Comparison of ENCODE assay signal across 1 cellular context in the genomic region with DNA sequence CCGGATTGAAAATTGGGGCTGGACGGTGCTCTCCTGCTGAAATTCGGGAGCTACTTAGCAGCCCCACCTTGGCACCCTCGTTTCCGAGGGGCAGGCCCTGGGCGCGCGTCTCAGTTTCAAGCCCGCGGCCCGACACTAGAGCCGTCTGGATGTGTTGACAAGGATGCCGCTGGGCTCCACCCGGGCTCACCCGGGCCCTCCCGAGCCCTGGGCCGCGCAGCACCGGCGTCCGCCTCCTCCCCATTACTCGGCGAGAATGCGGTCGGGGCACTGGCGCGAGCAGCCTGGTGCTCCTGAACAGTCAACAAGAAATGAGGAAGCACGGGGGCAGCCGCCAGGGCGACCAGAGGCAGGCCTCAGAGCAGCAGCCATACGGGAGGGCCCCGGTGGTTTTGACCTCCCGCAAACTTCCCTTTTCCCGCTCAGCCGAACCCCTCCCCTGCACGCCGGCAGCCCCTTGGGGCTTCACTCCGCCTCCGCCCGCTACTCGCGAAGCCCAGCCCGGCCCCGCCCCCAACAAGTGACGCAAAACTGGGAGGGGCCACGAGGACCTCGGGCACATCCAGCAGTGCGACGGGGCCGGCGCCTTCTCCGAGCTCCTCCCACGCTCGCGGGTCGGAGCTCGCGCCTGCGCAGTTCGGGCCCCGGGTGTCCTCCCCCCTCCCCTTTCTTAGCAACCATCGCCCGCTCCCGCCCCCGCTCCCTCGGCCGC.
TF ChIP-seq lines count a peak whose summit lies in the region.

No MANE protein-coding gene starts in this region.

TF ChIP-seq in K562, 482 proteins besides CTCF, POLR2A, EP300 and RAD21 (continued from another document):
- TF ChIP-seq, protein P1, sequence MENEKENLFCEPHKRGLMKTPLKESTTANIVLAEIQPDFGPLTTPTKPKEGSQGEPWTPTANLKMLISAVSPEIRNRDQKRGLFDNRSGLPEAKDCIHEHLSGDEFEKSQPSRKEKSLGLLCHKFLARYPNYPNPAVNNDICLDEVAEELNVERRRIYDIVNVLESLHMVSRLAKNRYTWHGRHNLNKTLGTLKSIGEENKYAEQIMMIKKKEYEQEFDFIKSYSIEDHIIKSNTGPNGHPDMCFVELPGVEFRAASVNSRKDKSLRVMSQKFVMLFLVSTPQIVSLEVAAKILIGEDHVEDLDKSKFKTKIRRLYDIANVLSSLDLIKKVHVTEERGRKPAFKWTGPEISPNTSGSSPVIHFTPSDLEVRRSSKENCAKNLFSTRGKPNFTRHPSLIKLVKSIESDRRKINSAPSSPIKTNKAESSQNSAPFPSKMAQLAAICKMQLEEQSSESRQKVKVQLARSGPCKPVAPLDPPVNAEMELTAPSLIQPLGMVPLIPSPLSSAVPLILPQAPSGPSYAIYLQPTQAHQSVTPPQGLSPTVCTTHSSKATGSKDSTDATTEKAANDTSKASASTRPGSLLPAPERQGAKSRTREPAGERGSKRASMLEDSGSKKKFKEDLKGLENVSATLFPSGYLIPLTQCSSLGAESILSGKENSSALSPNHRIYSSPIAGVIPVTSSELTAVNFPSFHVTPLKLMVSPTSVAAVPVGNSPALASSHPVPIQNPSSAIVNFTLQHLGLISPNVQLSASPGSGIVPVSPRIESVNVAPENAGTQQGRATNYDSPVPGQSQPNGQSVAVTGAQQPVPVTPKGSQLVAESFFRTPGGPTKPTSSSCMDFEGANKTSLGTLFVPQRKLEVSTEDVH (IDR thresholded peaks at IDR 0.05; ENCODE audit: low read depth, partially characterized antibody): peak; percentile 76
- peak; percentile 39 for TF ChIP-seq RBM22 (IDR thresholded peaks at IDR 0.05; ENCODE audit: low read depth, low read length, poor library complexity, severe bottlenecking)
- no peak for TF ChIP-seq BDP1 (IDR thresholded peaks at IDR 0.05; ENCODE audit: insufficient read depth, insufficient read length)
- TF ChIP-seq SMARCA4 (IDR thresholded peaks at IDR 0.05): 0 out of 2 replicates have a peak, but pooled peaks have one; percentile 25
- peak; percentile 20 for TF ChIP-seq ZNF146 (CRISPR knock-in tag; IDR thresholded peaks at IDR 0.05; ENCODE audit: unreplicated experiment)
- TF ChIP-seq HDAC2 (IDR thresholded peaks at IDR 0.05): no peak
- no peak for TF ChIP-seq PHTF2 (CRISPR knock-in tag; IDR thresholded peaks at IDR 0.05)
- TF ChIP-seq ERF (CRISPR knock-in tag; IDR thresholded peaks at IDR 0.05): peak; percentile 57; the same call in 1 of the 2 replicates
- TF ChIP-seq, protein P2, sequence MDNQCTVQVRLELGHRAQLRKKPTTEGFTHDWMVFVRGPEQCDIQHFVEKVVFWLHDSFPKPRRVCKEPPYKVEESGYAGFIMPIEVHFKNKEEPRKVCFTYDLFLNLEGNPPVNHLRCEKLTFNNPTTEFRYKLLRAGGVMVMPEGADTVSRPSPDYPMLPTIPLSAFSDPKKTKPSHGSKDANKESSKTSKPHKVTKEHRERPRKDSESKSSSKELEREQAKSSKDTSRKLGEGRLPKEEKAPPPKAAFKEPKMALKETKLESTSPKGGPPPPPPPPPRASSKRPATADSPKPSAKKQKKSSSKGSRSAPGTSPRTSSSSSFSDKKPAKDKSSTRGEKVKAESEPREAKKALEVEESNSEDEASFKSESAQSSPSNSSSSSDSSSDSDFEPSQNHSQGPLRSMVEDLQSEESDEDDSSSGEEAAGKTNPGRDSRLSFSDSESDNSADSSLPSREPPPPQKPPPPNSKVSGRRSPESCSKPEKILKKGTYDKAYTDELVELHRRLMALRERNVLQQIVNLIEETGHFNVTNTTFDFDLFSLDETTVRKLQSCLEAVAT (IDR thresholded peaks at IDR 0.05): 0 out of 4 replicates have a peak, but pooled peaks of 1 of the 2 experiments have one; percentile 36
- TF ChIP-seq RNF2 (IDR thresholded peaks at IDR 0.05): peak; percentile 71; the same call in 1 of the 2 replicates
- TF ChIP-seq, protein P3, sequence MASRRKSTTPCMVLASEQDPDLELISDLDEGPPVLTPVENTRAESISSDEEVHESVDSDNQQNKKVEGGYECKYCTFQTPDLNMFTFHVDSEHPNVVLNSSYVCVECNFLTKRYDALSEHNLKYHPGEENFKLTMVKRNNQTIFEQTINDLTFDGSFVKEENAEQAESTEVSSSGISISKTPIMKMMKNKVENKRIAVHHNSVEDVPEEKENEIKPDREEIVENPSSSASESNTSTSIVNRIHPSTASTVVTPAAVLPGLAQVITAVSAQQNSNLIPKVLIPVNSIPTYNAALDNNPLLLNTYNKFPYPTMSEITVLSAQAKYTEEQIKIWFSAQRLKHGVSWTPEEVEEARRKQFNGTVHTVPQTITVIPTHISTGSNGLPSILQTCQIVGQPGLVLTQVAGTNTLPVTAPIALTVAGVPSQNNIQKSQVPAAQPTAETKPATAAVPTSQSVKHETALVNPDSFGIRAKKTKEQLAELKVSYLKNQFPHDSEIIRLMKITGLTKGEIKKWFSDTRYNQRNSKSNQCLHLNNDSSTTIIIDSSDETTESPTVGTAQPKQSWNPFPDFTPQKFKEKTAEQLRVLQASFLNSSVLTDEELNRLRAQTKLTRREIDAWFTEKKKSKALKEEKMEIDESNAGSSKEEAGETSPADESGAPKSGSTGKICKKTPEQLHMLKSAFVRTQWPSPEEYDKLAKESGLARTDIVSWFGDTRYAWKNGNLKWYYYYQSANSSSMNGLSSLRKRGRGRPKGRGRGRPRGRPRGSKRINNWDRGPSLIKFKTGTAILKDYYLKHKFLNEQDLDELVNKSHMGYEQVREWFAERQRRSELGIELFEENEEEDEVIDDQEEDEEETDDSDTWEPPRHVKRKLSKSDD (conservative IDR thresholded peaks at IDR 0.05; ENCODE audit: low read length): no peak
- TF ChIP-seq NFRKB (IDR thresholded peaks at IDR 0.05; ENCODE audit: low read depth): peak; percentile 73; the same call in 1 of the 2 replicates
- 0 out of 2 replicates have a peak, but pooled peaks have one; percentile 33 for TF ChIP-seq JUNB (CRISPR knock-in tag; conservative IDR thresholded peaks at IDR 0.05)
- TF ChIP-seq MIER1 (IDR thresholded peaks at IDR 0.05; ENCODE audit: low read depth): no peak
- TF ChIP-seq, protein P4, sequence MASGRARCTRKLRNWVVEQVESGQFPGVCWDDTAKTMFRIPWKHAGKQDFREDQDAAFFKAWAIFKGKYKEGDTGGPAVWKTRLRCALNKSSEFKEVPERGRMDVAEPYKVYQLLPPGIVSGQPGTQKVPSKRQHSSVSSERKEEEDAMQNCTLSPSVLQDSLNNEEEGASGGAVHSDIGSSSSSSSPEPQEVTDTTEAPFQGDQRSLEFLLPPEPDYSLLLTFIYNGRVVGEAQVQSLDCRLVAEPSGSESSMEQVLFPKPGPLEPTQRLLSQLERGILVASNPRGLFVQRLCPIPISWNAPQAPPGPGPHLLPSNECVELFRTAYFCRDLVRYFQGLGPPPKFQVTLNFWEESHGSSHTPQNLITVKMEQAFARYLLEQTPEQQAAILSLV (tag; IDR thresholded peaks at IDR 0.05): 0 out of 2 replicates have a peak, but pooled peaks have one; percentile 44
- peak; percentile 25; the same call in 1 of the 2 replicates for TF ChIP-seq ZNF384 (IDR thresholded peaks at IDR 0.05; ENCODE audit: low read depth, low read length)
- no peak for TF ChIP-seq SNIP1 (IDR thresholded peaks at IDR 0.05; ENCODE audit: low read depth)
- no peak for TF ChIP-seq ZFP30 (CRISPR knock-in tag; IDR thresholded peaks at IDR 0.05; ENCODE audit: borderline replicate concordance)
- no peak for TF ChIP-seq SRSF7 (optimal IDR thresholded peaks at IDR 0.05; ENCODE audit: low read depth, low read length)
- TF ChIP-seq, protein P5, sequence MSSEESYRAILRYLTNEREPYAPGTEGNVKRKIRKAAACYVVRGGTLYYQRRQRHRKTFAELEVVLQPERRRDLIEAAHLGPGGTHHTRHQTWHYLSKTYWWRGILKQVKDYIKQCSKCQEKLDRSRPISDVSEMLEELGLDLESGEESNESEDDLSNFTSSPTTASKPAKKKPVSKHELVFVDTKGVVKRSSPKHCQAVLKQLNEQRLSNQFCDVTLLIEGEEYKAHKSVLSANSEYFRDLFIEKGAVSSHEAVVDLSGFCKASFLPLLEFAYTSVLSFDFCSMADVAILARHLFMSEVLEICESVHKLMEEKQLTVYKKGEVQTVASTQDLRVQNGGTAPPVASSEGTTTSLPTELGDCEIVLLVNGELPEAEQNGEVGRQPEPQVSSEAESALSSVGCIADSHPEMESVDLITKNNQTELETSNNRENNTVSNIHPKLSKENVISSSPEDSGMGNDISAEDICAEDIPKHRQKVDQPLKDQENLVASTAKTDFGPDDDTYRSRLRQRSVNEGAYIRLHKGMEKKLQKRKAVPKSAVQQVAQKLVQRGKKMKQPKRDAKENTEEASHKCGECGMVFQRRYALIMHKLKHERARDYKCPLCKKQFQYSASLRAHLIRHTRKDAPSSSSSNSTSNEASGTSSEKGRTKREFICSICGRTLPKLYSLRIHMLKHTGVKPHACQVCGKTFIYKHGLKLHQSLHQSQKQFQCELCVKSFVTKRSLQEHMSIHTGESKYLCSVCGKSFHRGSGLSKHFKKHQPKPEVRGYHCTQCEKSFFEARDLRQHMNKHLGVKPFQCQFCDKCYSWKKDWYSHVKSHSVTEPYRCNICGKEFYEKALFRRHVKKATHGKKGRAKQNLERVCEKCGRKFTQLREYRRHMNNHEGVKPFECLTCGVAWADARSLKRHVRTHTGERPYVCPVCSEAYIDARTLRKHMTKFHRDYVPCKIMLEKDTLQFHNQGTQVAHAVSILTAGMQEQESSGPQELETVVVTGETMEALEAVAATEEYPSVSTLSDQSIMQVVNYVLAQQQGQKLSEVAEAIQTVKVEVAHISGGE (CRISPR knock-in tag; IDR thresholded peaks at IDR 0.05): peak in 1 of 3 experiments; percentile 83; a peak in 2 of 6 replicates
- TF ChIP-seq, protein P6, sequence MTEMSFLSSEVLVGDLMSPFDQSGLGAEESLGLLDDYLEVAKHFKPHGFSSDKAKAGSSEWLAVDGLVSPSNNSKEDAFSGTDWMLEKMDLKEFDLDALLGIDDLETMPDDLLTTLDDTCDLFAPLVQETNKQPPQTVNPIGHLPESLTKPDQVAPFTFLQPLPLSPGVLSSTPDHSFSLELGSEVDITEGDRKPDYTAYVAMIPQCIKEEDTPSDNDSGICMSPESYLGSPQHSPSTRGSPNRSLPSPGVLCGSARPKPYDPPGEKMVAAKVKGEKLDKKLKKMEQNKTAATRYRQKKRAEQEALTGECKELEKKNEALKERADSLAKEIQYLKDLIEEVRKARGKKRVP (CRISPR knock-in tag; IDR thresholded peaks at IDR 0.05): peak; percentile 71
- TF ChIP-seq, protein P7, sequence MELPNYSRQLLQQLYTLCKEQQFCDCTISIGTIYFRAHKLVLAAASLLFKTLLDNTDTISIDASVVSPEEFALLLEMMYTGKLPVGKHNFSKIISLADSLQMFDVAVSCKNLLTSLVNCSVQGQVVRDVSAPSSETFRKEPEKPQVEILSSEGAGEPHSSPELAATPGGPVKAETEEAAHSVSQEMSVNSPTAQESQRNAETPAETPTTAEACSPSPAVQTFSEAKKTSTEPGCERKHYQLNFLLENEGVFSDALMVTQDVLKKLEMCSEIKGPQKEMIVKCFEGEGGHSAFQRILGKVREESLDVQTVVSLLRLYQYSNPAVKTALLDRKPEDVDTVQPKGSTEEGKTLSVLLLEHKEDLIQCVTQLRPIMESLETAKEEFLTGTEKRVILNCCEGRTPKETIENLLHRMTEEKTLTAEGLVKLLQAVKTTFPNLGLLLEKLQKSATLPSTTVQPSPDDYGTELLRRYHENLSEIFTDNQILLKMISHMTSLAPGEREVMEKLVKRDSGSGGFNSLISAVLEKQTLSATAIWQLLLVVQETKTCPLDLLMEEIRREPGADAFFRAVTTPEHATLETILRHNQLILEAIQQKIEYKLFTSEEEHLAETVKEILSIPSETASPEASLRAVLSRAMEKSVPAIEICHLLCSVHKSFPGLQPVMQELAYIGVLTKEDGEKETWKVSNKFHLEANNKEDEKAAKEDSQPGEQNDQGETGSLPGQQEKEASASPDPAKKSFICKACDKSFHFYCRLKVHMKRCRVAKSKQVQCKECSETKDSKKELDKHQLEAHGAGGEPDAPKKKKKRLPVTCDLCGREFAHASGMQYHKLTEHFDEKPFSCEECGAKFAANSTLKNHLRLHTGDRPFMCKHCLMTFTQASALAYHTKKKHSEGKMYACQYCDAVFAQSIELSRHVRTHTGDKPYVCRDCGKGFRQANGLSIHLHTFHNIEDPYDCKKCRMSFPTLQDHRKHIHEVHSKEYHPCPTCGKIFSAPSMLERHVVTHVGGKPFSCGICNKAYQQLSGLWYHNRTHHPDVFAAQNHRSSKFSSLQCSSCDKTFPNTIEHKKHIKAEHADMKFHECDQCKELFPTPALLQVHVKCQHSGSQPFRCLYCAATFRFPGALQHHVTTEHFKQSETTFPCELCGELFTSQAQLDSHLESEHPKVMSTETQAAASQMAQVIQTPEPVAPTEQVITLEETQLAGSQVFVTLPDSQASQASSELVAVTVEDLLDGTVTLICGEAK (IDR thresholded peaks at IDR 0.05): 0 out of 2 replicates have a peak, but pooled peaks have one; percentile 34
- TF ChIP-seq, protein P7 (CRISPR knock-in tag; IDR thresholded peaks at IDR 0.05): no peak
- 0 out of 2 replicates have a peak, but pooled peaks have one; percentile 11 for TF ChIP-seq PHB (CRISPR knock-in tag; IDR thresholded peaks at IDR 0.05)
- TF ChIP-seq ETV5 (CRISPR knock-in tag; IDR thresholded peaks at IDR 0.05; ENCODE audit: low read depth): 0 out of 2 replicates have a peak, but pooled peaks have one; percentile 17
- TF ChIP-seq SMARCC2 (IDR thresholded peaks at IDR 0.05; ENCODE audit: low read depth): 0 out of 2 replicates have a peak, but pooled peaks have one; percentile 36
- TF ChIP-seq HNRNPLL (IDR thresholded peaks at IDR 0.05; ENCODE audit: low read depth, low read length, poor library complexity, severe bottlenecking): peak; percentile 65
- TF ChIP-seq BHLHE40 (IDR thresholded peaks at IDR 0.05; ENCODE audit: low read length): peak; percentile 46
- TF ChIP-seq MBD2 (IDR thresholded peaks at IDR 0.05; ENCODE audit: borderline replicate concordance, low read depth): peak; percentile 35; the same call in 1 of the 2 replicates
- TF ChIP-seq U2AF2 (optimal IDR thresholded peaks at IDR 0.05; ENCODE audit: low read depth, low read length): no peak
- peak; percentile 88 for TF ChIP-seq CXXC5 (CRISPR knock-in tag; IDR thresholded peaks at IDR 0.05)
